ENCODE assay signal across 14 cellular contexts in genomic region chr18:36366994-36367839, GRCh38.
DNase-seq lines count a peak whose midpoint lies in the region; ATAC-seq lines count a peak whose summit lies in the region.
"Had no signal": no experiment of that assay in that cellular context is flagged by ENCODE, and none has a peak within 500 bp of the region (broad histone marks: within the 10 kb centered on the region; RNA-seq: fewer than 3 reads in every experiment).

No MANE protein-coding gene starts in this region.

- H4K91ac ChIP-seq in mesenchymal stem cell (ENCODE audit: low read length): no peak overlapping the region

- no peak overlapping the region for H2AFZ ChIP-seq in mesenchymal stem cell (ENCODE audit: low read depth, low read length)

- WGBS in mesenchymal stem cell: 74% methylated on average over 8 of the region's 8 CpGs

- peaks cover 0 to 4% of the 10 kb centered on the region in 2 experiments for H3K36me3 ChIP-seq in mesenchymal stem cell (ENCODE audit: control insufficient read depth in 1 of 2, insufficient read depth in 2 of 2, low read depth in 1 of 2, low read length in 2 of 2)
- H3K36me3 ChIP-seq: neutrophil had no signal

- H3K4me2 ChIP-seq in mesenchymal stem cell (ENCODE audit: low read length, poor library complexity, severe bottlenecking): no peak overlapping the region

- no peak overlapping the region for H4K8ac ChIP-seq in mesenchymal stem cell (ENCODE audit: low read length)

- peak; percentile 43 for DNase-seq in SK-N-DZ (ENCODE audit: low spot score)
- peak; percentile 83 for DNase-seq in posterior vena cava (ENCODE audit: low spot score)
- no peak for DNase-seq in mesenchymal stem cell
- no peak for DNase-seq in stimulated activated CD4-positive, alpha-beta T cell treated with anti-CD3 and anti-CD28 coated beads, Interleukin-12 subunit alpha, Interleukin-12 subunit beta, amount 100 ng/mL, for 4 hours
- DNase-seq in NCI-H748 (lab: John Stamatoyannopoulos, UW; ENCODE audit: unreplicated experiment): no peak
- DNase-seq in NCI-H774 (lab: John Stamatoyannopoulos, UW): no peak
- DNase-seq: Kasumi-1; kidney glomerular epithelial cell; stimulated activated CD4-positive, alpha-beta T cell treated with anti-CD3 and anti-CD28 coated beads, Interleukin-1b, Interleukin-23, amount 100 ng/mL, for 48 hours; stimulated activated naive CD4-positive, alpha-beta T cell treated with Interleukin-2 at 50 U/mL for 16 hours had no signal

- H3K9me3 ChIP-seq in mesenchymal stem cell (ENCODE audit: control insufficient read depth, low read length): peaks cover 3% of the 10 kb centered on the region
- H3K9me3 ChIP-seq: neutrophil had no signal

- peak; percentile 70 for ATAC-seq in GM19025 (IDR thresholded peaks at IDR 0.05; ENCODE audit: low read depth, unreplicated experiment)
- ATAC-seq in HG02870 (IDR thresholded peaks at IDR 0.05; ENCODE audit: unreplicated experiment): peak; percentile 71
- ATAC-seq: Panc1 had no signal

- H2BK5ac ChIP-seq in mesenchymal stem cell (ENCODE audit: low read depth, low read length, poor library complexity, severe bottlenecking): no peak overlapping the region

- H2AK5ac ChIP-seq in mesenchymal stem cell (ENCODE audit: low read length, severe bottlenecking): no peak overlapping the region

- no peak overlapping the region for H3K18ac ChIP-seq in mesenchymal stem cell (ENCODE audit: low read depth in 1 of 2, low read length in 2 of 2)

- H3K4me3 ChIP-seq in mesenchymal stem cell (ENCODE audit: insufficient read depth in 1 of 2, low read depth in 1 of 2, low read length in 2 of 2): no peak overlapping the region

- H3K23ac ChIP-seq in mesenchymal stem cell (ENCODE audit: low read length in 2 of 2): no peak overlapping the region

- H2BK12ac ChIP-seq in mesenchymal stem cell (ENCODE audit: low read length in 2 of 2): no peak overlapping the region

- H3K9ac ChIP-seq in mesenchymal stem cell (ENCODE audit: low read length): no peak overlapping the region

- no peak overlapping the region for H2BK15ac ChIP-seq in mesenchymal stem cell (ENCODE audit: low read depth, poor library complexity, severe bottlenecking)

- no peak overlapping the region for H3K14ac ChIP-seq in mesenchymal stem cell (ENCODE audit: low read length in 2 of 2)

- peaks cover 8% of the 10 kb centered on the region for H3K4me1 ChIP-seq in mesenchymal stem cell (ENCODE audit: control insufficient read depth, insufficient read depth, low read depth, low read length)

- no peaks in the 10 kb centered on the region for H3K27me3 ChIP-seq in mesenchymal stem cell (ENCODE audit: control insufficient read depth in 1 of 2, insufficient read depth in 1 of 2, low read length in 2 of 2)

- H3K27ac ChIP-seq in mesenchymal stem cell (ENCODE audit: low read length, poor library complexity, severe bottlenecking): no peak overlapping the region
- H3K27ac ChIP-seq: neutrophil had no signal

- no peak overlapping the region for H2BK120ac ChIP-seq in mesenchymal stem cell (ENCODE audit: low read depth, low read length)

- no peak overlapping the region for H3K4ac ChIP-seq in mesenchymal stem cell (ENCODE audit: low read depth in 1 of 2, low read length in 2 of 2)

- H3K79me1 ChIP-seq in mesenchymal stem cell (replicated peaks; ENCODE audit: low read length, poor library complexity, severe bottlenecking): peaks cover 40% of the 10 kb centered on the region

- intact Hi-C loops in posterior vena cava (cut with DNase I): no loop called here

Comparison
In these comparisons a context has a peak if more than half of its experiments do, and no peak if none do; other contexts are left out.
1. DNase-seq: peak in SK-N-DZ (single experiment) and posterior vena cava (single experiment); none in mesenchymal stem cell (single experiment), stimulated activated CD4-positive, alpha-beta T cell treated with anti-CD3 and anti-CD28 coated beads, Interleukin-12 subunit alpha, Interleukin-12 subunit beta, amount 100 ng/mL, for 4 hours (single experiment), NCI-H748 (single experiment) and NCI-H774 (single experiment).